1 cellular context compared by ENCODE assay signal in the genomic region with DNA sequence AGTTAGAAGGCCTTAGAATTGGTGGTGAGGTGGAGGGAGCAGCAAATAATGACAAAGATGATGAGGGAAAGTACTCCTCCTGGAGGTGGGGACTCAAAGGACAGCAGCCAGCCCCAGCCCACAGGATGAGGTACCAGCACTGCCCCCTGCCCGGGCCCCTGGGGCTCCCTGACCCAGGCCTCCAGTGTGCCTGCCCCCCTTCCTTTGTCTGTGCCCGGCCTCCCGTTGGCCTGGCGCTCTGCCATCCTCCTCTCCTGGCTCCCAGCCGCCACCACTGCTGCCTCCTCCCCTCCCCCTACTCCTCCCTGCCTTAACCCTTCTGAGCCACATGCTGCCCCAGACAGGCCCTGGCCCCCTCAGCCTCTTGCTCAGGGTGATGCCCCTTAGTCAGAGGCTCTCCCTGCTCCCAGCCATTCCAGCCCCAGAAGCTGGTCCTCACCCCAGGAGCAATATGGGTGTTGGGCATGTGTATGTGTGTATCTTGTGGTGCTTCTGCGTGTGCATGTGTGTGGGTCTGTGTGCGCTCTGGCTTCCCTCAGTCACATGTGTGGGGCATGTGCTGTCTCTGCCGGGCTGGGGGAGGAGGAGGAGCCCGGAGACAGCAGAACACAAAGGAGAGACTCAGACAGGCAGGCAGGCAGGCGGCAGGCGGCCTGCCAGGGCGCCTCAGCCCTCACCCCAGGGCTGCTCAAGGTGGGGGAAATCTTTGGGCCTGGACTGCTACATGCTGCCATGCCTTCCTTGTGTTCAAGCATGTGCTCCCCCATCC.
A peak's percentile ranks its signal among the peaks of the same experiment; 100 is the strongest.
TF ChIP-seq lines count a peak whose summit lies in the region.

No MANE protein-coding gene starts in this region.

TF ChIP-seq in HepG2, 621 proteins besides CTCF, POLR2A, EP300 and RAD21 (continued from another document and continues in another):
- TF ChIP-seq RBAK (CRISPR knock-in tag; IDR thresholded peaks at IDR 0.05) = no peak
- TF ChIP-seq PHF5A (CRISPR knock-in tag; IDR thresholded peaks at IDR 0.05; ENCODE audit: low read depth, unreplicated experiment) = no peak
- TF ChIP-seq SETDB1 (CRISPR knock-in tag; IDR thresholded peaks at IDR 0.05; ENCODE audit: borderline replicate concordance) = no peak
- TF ChIP-seq, protein P1, sequence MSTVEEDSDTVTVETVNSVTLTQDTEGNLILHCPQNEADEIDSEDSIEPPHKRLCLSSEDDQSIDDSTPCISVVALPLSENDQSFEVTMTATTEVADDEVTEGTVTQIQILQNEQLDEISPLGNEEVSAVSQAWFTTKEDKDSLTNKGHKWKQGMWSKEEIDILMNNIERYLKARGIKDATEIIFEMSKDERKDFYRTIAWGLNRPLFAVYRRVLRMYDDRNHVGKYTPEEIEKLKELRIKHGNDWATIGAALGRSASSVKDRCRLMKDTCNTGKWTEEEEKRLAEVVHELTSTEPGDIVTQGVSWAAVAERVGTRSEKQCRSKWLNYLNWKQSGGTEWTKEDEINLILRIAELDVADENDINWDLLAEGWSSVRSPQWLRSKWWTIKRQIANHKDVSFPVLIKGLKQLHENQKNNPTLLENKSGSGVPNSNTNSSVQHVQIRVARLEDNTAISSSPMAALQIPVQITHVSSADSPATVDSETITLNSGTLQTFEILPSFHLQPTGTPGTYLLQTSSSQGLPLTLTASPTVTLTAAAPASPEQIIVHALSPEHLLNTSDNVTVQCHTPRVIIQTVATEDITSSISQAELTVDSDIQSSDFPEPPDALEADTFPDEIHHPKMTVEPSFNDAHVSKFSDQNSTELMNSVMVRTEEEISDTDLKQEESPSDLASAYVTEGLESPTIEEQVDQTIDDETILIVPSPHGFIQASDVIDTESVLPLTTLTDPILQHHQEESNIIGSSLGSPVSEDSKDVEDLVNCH (CRISPR knock-in tag; IDR thresholded peaks at IDR 0.05) = no peak
- no peak for TF ChIP-seq NBN (conservative IDR thresholded peaks at IDR 0.05)
- no peak for TF ChIP-seq ZNF264 (CRISPR knock-in tag; IDR thresholded peaks at IDR 0.05)
- TF ChIP-seq, protein P2, sequence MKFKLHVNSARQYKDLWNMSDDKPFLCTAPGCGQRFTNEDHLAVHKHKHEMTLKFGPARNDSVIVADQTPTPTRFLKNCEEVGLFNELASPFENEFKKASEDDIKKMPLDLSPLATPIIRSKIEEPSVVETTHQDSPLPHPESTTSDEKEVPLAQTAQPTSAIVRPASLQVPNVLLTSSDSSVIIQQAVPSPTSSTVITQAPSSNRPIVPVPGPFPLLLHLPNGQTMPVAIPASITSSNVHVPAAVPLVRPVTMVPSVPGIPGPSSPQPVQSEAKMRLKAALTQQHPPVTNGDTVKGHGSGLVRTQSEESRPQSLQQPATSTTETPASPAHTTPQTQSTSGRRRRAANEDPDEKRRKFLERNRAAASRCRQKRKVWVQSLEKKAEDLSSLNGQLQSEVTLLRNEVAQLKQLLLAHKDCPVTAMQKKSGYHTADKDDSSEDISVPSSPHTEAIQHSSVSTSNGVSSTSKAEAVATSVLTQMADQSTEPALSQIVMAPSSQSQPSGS (CRISPR knock-in tag; IDR thresholded peaks at IDR 0.05) = no peak
- TF ChIP-seq ZNF333 (CRISPR knock-in tag; IDR thresholded peaks at IDR 0.05; ENCODE audit: borderline replicate concordance) = no peak
- no peak for TF ChIP-seq ZSCAN21 (CRISPR knock-in tag; IDR thresholded peaks at IDR 0.05; ENCODE audit: borderline replicate concordance)
- no peak for TF ChIP-seq PHF8 (CRISPR knock-in tag; IDR thresholded peaks at IDR 0.05)
- TF ChIP-seq, protein P3, sequence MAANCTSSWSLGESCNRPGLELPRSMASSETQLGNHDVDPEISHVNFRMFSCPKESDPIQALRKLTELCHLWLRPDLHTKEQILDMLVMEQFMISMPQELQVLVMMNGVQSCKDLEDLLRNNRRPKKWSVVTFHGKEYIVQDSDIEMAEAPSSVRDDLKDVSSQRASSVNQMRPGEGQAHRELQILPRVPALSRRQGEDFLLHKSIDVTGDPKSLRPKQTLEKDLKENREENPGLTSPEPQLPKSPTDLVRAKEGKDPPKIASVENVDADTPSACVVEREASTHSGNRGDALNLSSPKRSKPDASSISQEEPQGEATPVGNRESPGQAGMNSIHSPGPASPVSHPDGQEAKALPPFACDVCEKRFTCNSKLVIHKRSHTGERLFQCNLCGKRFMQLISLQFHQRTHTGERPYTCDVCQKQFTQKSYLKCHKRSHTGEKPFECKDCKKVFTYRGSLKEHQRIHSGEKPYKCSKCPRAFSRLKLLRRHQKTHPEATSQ (CRISPR knock-in tag; IDR thresholded peaks at IDR 0.05; ENCODE audit: borderline replicate concordance) = no peak
- TF ChIP-seq SATB2 (CRISPR knock-in tag; IDR thresholded peaks at IDR 0.05) = no peak
- no peak for TF ChIP-seq RCOR2 (CRISPR knock-in tag; IDR thresholded peaks at IDR 0.05)
- TF ChIP-seq, protein P4, sequence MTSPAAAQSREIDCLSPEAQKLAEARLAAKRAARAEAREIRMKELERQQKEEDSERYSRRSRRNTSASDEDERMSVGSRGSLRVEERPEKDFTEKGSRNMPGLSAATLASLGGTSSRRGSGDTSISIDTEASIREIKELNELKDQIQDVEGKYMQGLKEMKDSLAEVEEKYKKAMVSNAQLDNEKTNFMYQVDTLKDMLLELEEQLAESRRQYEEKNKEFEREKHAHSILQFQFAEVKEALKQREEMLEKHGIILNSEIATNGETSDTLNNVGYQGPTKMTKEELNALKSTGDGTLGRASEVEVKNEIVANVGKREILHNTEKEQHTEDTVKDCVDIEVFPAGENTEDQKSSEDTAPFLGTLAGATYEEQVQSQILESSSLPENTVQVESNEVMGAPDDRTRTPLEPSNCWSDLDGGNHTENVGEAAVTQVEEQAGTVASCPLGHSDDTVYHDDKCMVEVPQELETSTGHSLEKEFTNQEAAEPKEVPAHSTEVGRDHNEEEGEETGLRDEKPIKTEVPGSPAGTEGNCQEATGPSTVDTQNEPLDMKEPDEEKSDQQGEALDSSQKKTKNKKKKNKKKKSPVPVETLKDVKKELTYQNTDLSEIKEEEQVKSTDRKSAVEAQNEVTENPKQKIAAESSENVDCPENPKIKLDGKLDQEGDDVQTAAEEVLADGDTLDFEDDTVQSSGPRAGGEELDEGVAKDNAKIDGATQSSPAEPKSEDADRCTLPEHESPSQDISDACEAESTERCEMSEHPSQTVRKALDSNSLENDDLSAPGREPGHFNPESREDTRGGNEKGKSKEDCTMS (CRISPR knock-in tag; conservative IDR thresholded peaks at IDR 0.05) = no peak
- TF ChIP-seq, protein P5, sequence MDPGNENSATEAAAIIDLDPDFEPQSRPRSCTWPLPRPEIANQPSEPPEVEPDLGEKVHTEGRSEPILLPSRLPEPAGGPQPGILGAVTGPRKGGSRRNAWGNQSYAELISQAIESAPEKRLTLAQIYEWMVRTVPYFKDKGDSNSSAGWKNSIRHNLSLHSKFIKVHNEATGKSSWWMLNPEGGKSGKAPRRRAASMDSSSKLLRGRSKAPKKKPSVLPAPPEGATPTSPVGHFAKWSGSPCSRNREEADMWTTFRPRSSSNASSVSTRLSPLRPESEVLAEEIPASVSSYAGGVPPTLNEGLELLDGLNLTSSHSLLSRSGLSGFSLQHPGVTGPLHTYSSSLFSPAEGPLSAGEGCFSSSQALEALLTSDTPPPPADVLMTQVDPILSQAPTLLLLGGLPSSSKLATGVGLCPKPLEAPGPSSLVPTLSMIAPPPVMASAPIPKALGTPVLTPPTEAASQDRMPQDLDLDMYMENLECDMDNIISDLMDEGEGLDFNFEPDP (CRISPR knock-in tag; conservative IDR thresholded peaks at IDR 0.05) = no peak
- TF ChIP-seq, protein P6, sequence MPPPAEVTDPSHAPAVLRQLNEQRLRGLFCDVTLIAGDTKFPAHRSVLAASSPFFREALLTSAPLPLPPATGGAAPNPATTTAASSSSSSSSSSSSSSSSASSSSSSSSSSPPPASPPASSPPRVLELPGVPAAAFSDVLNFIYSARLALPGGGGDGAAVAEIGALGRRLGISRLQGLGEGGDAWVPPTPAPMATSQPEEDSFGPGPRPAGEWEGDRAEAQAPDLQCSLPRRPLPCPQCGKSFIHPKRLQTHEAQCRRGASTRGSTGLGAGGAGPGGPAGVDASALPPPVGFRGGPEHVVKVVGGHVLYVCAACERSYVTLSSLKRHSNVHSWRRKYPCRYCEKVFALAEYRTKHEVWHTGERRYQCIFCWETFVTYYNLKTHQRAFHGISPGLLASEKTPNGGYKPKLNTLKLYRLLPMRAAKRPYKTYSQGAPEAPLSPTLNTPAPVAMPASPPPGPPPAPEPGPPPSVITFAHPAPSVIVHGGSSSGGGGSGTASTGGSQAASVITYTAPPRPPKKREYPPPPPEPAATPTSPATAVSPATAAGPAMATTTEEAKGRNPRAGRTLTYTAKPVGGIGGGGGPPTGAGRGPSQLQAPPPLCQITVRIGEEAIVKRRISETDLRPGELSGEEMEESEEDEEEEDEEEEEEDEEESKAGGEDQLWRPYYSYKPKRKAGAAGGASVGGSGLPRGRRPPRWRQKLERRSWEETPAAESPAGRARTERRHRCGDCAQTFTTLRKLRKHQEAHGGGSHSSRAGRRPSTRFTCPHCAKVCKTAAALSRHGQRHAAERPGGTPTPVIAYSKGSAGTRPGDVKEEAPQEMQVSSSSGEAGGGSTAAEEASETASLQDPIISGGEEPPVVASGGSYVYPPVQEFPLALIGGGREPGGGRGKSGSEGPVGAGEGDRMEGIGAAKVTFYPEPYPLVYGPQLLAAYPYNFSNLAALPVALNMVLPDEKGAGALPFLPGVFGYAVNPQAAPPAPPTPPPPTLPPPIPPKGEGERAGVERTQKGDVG (CRISPR knock-in tag; IDR thresholded peaks at IDR 0.05; ENCODE audit: borderline replicate concordance) = no peak
- no peak for TF ChIP-seq ZNF124 (CRISPR knock-in tag; IDR thresholded peaks at IDR 0.05)
- TF ChIP-seq, protein P7, sequence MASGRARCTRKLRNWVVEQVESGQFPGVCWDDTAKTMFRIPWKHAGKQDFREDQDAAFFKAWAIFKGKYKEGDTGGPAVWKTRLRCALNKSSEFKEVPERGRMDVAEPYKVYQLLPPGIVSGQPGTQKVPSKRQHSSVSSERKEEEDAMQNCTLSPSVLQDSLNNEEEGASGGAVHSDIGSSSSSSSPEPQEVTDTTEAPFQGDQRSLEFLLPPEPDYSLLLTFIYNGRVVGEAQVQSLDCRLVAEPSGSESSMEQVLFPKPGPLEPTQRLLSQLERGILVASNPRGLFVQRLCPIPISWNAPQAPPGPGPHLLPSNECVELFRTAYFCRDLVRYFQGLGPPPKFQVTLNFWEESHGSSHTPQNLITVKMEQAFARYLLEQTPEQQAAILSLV (CRISPR knock-in tag; IDR thresholded peaks at IDR 0.05; ENCODE audit: borderline replicate concordance) = no peak
- no peak for TF ChIP-seq ZNF672 (CRISPR knock-in tag; IDR thresholded peaks at IDR 0.05)
- no peak for TF ChIP-seq ZNF703 (CRISPR knock-in tag; IDR thresholded peaks at IDR 0.05; ENCODE audit: borderline replicate concordance)
- no peak for TF ChIP-seq JARID2 (CRISPR knock-in tag; IDR thresholded peaks at IDR 0.05; ENCODE audit: insufficient replicate concordance)
- TF ChIP-seq SRSF1 (optimal IDR thresholded peaks at IDR 0.05; ENCODE audit: low read depth, low read length) = peak; percentile 57
- TF ChIP-seq ZNF234 (CRISPR knock-in tag; conservative IDR thresholded peaks at IDR 0.05) = no peak
- TF ChIP-seq STAG1 (CRISPR knock-in tag; IDR thresholded peaks at IDR 0.05) = no peak
- no peak for TF ChIP-seq CHD4 (IDR thresholded peaks at IDR 0.05; ENCODE audit: borderline replicate concordance, low read length)
- TF ChIP-seq ATF7-NPFF (CRISPR knock-in tag; IDR thresholded peaks at IDR 0.05; ENCODE audit: low read depth) = 0 out of 2 replicates have a peak, but pooled peaks have one; percentile 10
- TF ChIP-seq, protein P8, sequence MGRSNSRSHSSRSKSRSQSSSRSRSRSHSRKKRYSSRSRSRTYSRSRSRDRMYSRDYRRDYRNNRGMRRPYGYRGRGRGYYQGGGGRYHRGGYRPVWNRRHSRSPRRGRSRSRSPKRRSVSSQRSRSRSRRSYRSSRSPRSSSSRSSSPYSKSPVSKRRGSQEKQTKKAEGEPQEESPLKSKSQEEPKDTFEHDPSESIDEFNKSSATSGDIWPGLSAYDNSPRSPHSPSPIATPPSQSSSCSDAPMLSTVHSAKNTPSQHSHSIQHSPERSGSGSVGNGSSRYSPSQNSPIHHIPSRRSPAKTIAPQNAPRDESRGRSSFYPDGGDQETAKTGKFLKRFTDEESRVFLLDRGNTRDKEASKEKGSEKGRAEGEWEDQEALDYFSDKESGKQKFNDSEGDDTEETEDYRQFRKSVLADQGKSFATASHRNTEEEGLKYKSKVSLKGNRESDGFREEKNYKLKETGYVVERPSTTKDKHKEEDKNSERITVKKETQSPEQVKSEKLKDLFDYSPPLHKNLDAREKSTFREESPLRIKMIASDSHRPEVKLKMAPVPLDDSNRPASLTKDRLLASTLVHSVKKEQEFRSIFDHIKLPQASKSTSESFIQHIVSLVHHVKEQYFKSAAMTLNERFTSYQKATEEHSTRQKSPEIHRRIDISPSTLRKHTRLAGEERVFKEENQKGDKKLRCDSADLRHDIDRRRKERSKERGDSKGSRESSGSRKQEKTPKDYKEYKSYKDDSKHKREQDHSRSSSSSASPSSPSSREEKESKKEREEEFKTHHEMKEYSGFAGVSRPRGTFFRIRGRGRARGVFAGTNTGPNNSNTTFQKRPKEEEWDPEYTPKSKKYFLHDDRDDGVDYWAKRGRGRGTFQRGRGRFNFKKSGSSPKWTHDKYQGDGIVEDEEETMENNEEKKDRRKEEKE (IDR thresholded peaks at IDR 0.05) = no peak
- TF ChIP-seq NFKBIZ (CRISPR knock-in tag; IDR thresholded peaks at IDR 0.05) = no peak
- TF ChIP-seq, protein P9, sequence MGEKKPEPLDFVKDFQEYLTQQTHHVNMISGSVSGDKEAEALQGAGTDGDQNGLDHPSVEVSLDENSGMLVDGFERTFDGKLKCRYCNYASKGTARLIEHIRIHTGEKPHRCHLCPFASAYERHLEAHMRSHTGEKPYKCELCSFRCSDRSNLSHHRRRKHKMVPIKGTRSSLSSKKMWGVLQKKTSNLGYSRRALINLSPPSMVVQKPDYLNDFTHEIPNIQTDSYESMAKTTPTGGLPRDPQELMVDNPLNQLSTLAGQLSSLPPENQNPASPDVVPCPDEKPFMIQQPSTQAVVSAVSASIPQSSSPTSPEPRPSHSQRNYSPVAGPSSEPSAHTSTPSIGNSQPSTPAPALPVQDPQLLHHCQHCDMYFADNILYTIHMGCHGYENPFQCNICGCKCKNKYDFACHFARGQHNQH (CRISPR knock-in tag; IDR thresholded peaks at IDR 0.05) = no peak
- TF ChIP-seq PAF1 (CRISPR knock-in tag; IDR thresholded peaks at IDR 0.05) = no peak
- no peak for TF ChIP-seq ZKSCAN1 (IDR thresholded peaks at IDR 0.05; ENCODE audit: low read length)
- peak; percentile 74 for TF ChIP-seq HDAC1 (CRISPR knock-in tag; IDR thresholded peaks at IDR 0.05)
- no peak for TF ChIP-seq POLR2AphosphoS5 (IDR thresholded peaks at IDR 0.05; ENCODE audit: low read depth, low read length)
- TF ChIP-seq SALL1 (CRISPR knock-in tag; IDR thresholded peaks at IDR 0.05) = peak; percentile 80
- TF ChIP-seq REL (CRISPR knock-in tag; conservative IDR thresholded peaks at IDR 0.05) = no peak
- TF ChIP-seq, protein P10, sequence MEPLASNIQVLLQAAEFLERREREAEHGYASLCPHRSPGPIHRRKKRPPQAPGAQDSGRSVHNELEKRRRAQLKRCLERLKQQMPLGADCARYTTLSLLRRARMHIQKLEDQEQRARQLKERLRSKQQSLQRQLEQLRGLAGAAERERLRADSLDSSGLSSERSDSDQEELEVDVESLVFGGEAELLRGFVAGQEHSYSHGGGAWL (CRISPR knock-in tag; IDR thresholded peaks at IDR 0.05) = no peak; the same call in 1 of the 2 replicates
- TF ChIP-seq KDM5B (CRISPR knock-in tag; IDR thresholded peaks at IDR 0.05; ENCODE audit: borderline replicate concordance) = no peak; the same call in 1 of the 2 replicates
- TF ChIP-seq ZNF558 (CRISPR knock-in tag; IDR thresholded peaks at IDR 0.05; ENCODE audit: borderline replicate concordance) = no peak
- no peak for TF ChIP-seq MED13 (CRISPR knock-in tag; IDR thresholded peaks at IDR 0.05)
